In genomic region chr10:37865957-37866671, GRCh38 we compare ENCODE assay signal across 16 cellular contexts. TPM values are rescaled to one million over a fixed set of nuclear protein-coding genes. Genes with fewer than 3 reads are reported as not detected.
DNase-seq lines count a peak whose midpoint lies in the region; ATAC-seq, FAIRE-seq and TF ChIP-seq lines count a peak whose summit lies in the region.
"Had no signal": no experiment of that assay in that cellular context is flagged by ENCODE, and none has a peak within 500 bp of the region (broad histone marks: within the 10 kb centered on the region; RNA-seq: fewer than 3 reads in every experiment).

No MANE protein-coding gene starts in this region.

- in situ Hi-C loops in transverse colon (cut with MboI; ENCODE audit: low pct_ligation_motif_present in 1 of 4, low pct_unique_long_range_greater_than_20kb in 1 of 4, low sequenced_read_pairs in 3 of 4): loop anchor here in 2 of 4 donors (10.0 to 25.0 kb wide), 3 partner anchors 109 to 221 kb away; partner anchors contain the start of genes ZNF25 (in 1 of the 2), ZNF33A (in 1 of the 2) and ZNF37A (in 1 of the 2)

- WGBS in transverse colon (ENCODE audit: low coverage in 1 of 2), 2 donors: 71 to 80% methylated on average over 8 of the region's 8 CpGs

- intact Hi-C loops in OCI-LY7 (cut with micrococcal nuclease; ENCODE audit: unreplicated experiment): no loop called here
- intact Hi-C loops in transverse colon (cut with DNase I; ENCODE audit: low total_unique reads): no loop called here

- H3K27ac Mint-ChIP-seq in activated naive CD4-positive, alpha-beta T cell treated with anti-CD3 and anti-CD28 coated beads, Interleukin-2, amount 50 U/mL, for 72 hours: no peak overlapping the region
- H3K27ac Mint-ChIP-seq: activated T-helper 2 cell treated with anti-CD3 and anti-CD28 coated beads, Interferon-gamma antibody, Interleukin-2, Interleukin-4, amounts not matched to agents 10 μg/mL and 5 μg/mL and 100 μg/mL, durations not matched to agents 14 hours and 24 hours and 36 hours; T-cell had no signal

- peaks cover 18% of the 10 kb centered on the region for H3K4me1 ChIP-seq in OCI-LY7 (ENCODE audit: insufficient read depth, low read length, poor library complexity, severe bottlenecking)
- H3K4me1 ChIP-seq in transverse colon: peaks cover 0 to 5% (median 2%) of the 10 kb centered on the region in 4 donors
- H3K4me1 ChIP-seq: parathyroid adenoma had no signal

- peak overlapping the region; percentile 50 for H3K27ac ChIP-seq in OCI-LY7 (ENCODE audit: low read depth, low read length, poor library complexity, severe bottlenecking)
- peak overlapping the region in 2 of 4 donors; percentile 20 to 21 for H3K27ac ChIP-seq in transverse colon
- H3K27ac ChIP-seq: parathyroid adenoma had no signal

- no peaks in the 10 kb centered on the region for H3K79me2 ChIP-seq in OCI-LY7 (ENCODE audit: insufficient read depth, low read depth, low read length)
- H3K79me2 ChIP-seq: parathyroid adenoma had no signal

- FAIRE-seq in GM19239 (lab: Jason Lieb, UNC): peak; percentile 99
- FAIRE-seq: D721Med had no signal

- no peak for TF ChIP-seq EP300 in transverse colon (IDR thresholded peaks at IDR 0.05; ENCODE audit: low read depth)

- TF ChIP-seq POLR2A in transverse colon (IDR thresholded peaks at IDR 0.05): no peak

- H3K27me3 ChIP-seq in transverse colon: no peaks in the 10 kb centered on the region

- H2AFZ ChIP-seq in OCI-LY7 (ENCODE audit: low read length): peak overlapping the region; percentile 91
- H2AFZ ChIP-seq: parathyroid adenoma had no signal

- H3K36me3 Mint-ChIP-seq in activated naive CD4-positive, alpha-beta T cell treated with anti-CD3 and anti-CD28 coated beads, Interleukin-2, amount 50 U/mL, for 72 hours: no peaks in the 10 kb centered on the region
- H3K36me3 Mint-ChIP-seq: T-cell had no signal

- peak; percentile 35 for ATAC-seq in HG03108 (IDR thresholded peaks at IDR 0.05; ENCODE audit: unreplicated experiment)
- no peak for ATAC-seq in activated naive CD4-positive, alpha-beta T cell treated with anti-CD3 and anti-CD28 coated beads, Interleukin-2, amount 50 U/mL, for 72 hours
- ATAC-seq: T-cell had no signal

- no peaks in the 10 kb centered on the region for H4K20me1 ChIP-seq in OCI-LY7 (ENCODE audit: insufficient read depth, low read length)

- H3K36me3 ChIP-seq in OCI-LY7 (ENCODE audit: insufficient read depth, low read length) (no peaks in the 10 kb centered on the region), transverse colon (no peaks in the 10 kb centered on the region)

- no peaks in the 10 kb centered on the region for H3K9me2 ChIP-seq in OCI-LY7 (ENCODE audit: insufficient read depth, low read length)

- DNase-seq in GM19239 (ENCODE audit: insufficient read length, low spot score) (no peak), OCI-LY7 (ENCODE audit: low spot score) (peak; percentile 79), transverse colon (peak; percentile 53), NCI-H82 treated with DMSO at 0.1 percent for 48 hours (lab: John Stamatoyannopoulos, UW; ENCODE audit: unreplicated experiment) (no peak), kidney glomerular epithelial cell (lab: John Stamatoyannopoulos, UW) (no peak)
- DNase-seq in activated naive CD4-positive, alpha-beta T cell treated with anti-CD3 and anti-CD28 coated beads, Interleukin-2, amount 50 U/mL, for 72 hours (ENCODE audit: low spot score in 2 of 2): no peak
- DNase-seq: activated CD4-positive, alpha-beta T cell treated with anti-CD3 and anti-CD28 coated beads, Interleukin-2, amount 50 U/mL, for 1 hour; mammary epithelial cell; NCI-H1092; NCI-H526; stimulated activated CD4-positive, alpha-beta T cell treated with anti-CD3 and anti-CD28 coated beads, Interleukin-4, amount 100 ng/mL, for 24 hours had no signal

- CTCF ChIA-PET in OCI-LY7 (lab: Charles Lee; ENCODE audit: unreplicated experiment): no interaction called here

- BruUV-seq in OCI-LY7 (replicated peaks; lab: Mats Ljungman, UMichigan): no TSS peak

- H3K9me3 ChIP-seq in OCI-LY7 (ENCODE audit: low read length): no peaks in the 10 kb centered on the region
- no peaks in the 10 kb centered on the region for H3K9me3 ChIP-seq in transverse colon

- peaks cover 0 to 4% of the 10 kb centered on the region in 2 donors for H3K9me3 Mint-ChIP-seq in activated naive CD4-positive, alpha-beta T cell treated with anti-CD3 and anti-CD28 coated beads, Interleukin-2, amount 50 U/mL, for 72 hours
- H3K9me3 Mint-ChIP-seq: T-cell had no signal

- H3K4me3 ChIP-seq in OCI-LY7 (ENCODE audit: low read depth, low read length, poor library complexity, severe bottlenecking) (peak overlapping the region; percentile 15), transverse colon (no peak overlapping the region)

- TF ChIP-seq CTCF in OCI-LY7 (conservative IDR thresholded peaks at IDR 0.05; ENCODE audit: low read length) (no peak), transverse colon (IDR thresholded peaks at IDR 0.05) (no peak)

- H3K4me2 ChIP-seq in OCI-LY7 (ENCODE audit: low read length): peak overlapping the region; percentile 54

- POLR2A ChIA-PET in OCI-LY7 (lab: Charles Lee): interaction anchor here (0.6 to 2.1 kb wide), 5 partner anchors 10 to 1012 kb away, joined by 3 to 6 read pairs (median 4); no protein-coding TSS in a partner anchor

RNA-seq across cellular contexts. Expression of gene ZNF248, which starts 8.7 kb away (rescaled TPM):
- 13.4 and 16.8 TPM in 2 replicates for total RNA-seq in OCI-LY7 (2014; rRNA removed; shearing (Covaris generic))
- total RNA-seq in OCI-LY7 (2022) (15.6 and 16.0 TPM in 2 replicates), transverse colon (10 to 100 TPM; 13.8 to 24.7 (median 19.1) TPM)
- 10 to 100 TPM in 1 of 2 donors, 1 to 10 TPM in 1; 7.6 to 11.3 TPM for total RNA-seq in activated naive CD4-positive, alpha-beta T cell treated with anti-CD3 and anti-CD28 coated beads, Interleukin-2, amount 50 U/mL, for 72 hours

Comparison
In these comparisons a context has a peak if more than half of its experiments do, and no peak if none do; other contexts are left out.
1. DNase-seq: peak in OCI-LY7 (single experiment) and transverse colon (single experiment); none in GM19239 (single experiment), NCI-H82 treated with DMSO at 0.1 percent for 48 hours (single experiment), activated naive CD4-positive, alpha-beta T cell treated with anti-CD3 and anti-CD28 coated beads, Interleukin-2, amount 50 U/mL, for 72 hours (0 of 2) and kidney glomerular epithelial cell (single experiment).